1 cellular context compared by ENCODE assay signal in the genomic region with DNA sequence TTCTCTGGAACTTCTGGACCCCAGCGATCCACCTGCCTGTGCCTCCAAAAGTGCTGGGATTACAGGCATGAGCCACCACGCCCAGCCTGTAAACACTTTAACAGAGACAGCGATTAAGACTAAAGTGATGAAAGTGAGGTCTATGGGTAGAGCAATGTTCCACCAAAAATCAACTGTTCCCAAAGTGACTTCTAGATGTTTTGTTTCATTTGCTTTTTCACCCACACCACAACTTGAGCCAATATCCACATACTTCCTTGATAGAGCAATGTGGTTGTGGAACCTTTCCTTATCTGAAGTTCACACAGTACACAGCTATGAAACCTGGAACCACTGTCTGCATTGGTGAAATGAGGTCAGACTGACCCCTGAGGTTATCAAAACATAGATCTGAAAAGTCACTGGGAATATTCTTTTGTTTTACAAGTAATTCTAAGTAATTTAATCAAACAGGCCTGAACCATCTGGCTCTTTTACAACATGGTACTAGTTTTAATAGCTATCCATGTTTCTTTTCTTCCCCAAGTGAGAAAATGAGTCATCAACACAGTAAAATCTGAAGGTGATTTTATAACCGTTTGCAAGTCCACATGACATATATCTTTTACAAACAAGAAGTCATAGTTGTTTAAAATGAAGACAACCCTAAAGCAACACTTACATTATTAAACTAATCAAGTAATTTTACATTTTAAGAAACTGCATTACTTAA.
TF ChIP-seq lines count a peak whose summit lies in the region.

No MANE protein-coding gene starts in this region.

TF ChIP-seq in K562, 482 proteins besides CTCF, POLR2A, EP300 and RAD21 (continued from another document and continues in another):
- TF ChIP-seq RBM34 (IDR thresholded peaks at IDR 0.05; ENCODE audit: borderline replicate concordance, insufficient read depth, low read length) (no peak), CXXC5 (CRISPR knock-in tag; IDR thresholded peaks at IDR 0.05) (peak; percentile 43; the same call in 1 of the 2 replicates), GATAD2B (IDR thresholded peaks at IDR 0.05; ENCODE audit: borderline replicate concordance) (peak; percentile 94; the same call in 1 of the 2 replicates), BDP1 (IDR thresholded peaks at IDR 0.05; ENCODE audit: insufficient read depth, insufficient read length) (no peak), TAL1 (IDR thresholded peaks at IDR 0.05) (peak; percentile 93), ATF6 (CRISPR knock-in tag; IDR thresholded peaks at IDR 0.05) (no peak), ZNF699 (CRISPR knock-in tag; IDR thresholded peaks at IDR 0.05; ENCODE audit: insufficient replicate concordance) (no peak), COPS2 (conservative IDR thresholded peaks at IDR 0.05) (no peak), PTRF (tag; IDR thresholded peaks at IDR 0.05) (no peak), ZNF431 (CRISPR knock-in tag; IDR thresholded peaks at IDR 0.05) (no peak), NCOA6 (IDR thresholded peaks at IDR 0.05) (no peak), FOXA3 (CRISPR knock-in tag; conservative IDR thresholded peaks at IDR 0.05 in 1 of 2, IDR thresholded peaks at IDR 0.05 in 1 of 2) (peak; percentile 64 to 83; a peak in 3 of 4 replicates), FUS (optimal IDR thresholded peaks at IDR 0.05; ENCODE audit: low read depth, low read length) (no peak), STAT5A (IDR thresholded peaks at IDR 0.05; ENCODE audit: borderline replicate concordance, low read length) (peak; percentile 90), ELF4 (CRISPR knock-in tag; IDR thresholded peaks at IDR 0.05) (peak; percentile 90), ETV1 (tag; conservative IDR thresholded peaks at IDR 0.05; ENCODE audit: low read depth) (peak; percentile 62), ZSCAN29 (IDR thresholded peaks at IDR 0.05) (no peak), SMAD1 (IDR thresholded peaks at IDR 0.05; ENCODE audit: low read depth, low read length, partially characterized antibody) (no peak), RFX1 (IDR thresholded peaks at IDR 0.05) (no peak), ZNF395 (CRISPR knock-in tag; IDR thresholded peaks at IDR 0.05) (peak; percentile 79), PRDM10 (IDR thresholded peaks at IDR 0.05; ENCODE audit: partially characterized antibody) (peak; percentile 77), PHF8 (IDR thresholded peaks at IDR 0.05; ENCODE audit: borderline replicate concordance, low read length) (no peak), ZNF551 (CRISPR knock-in tag; IDR thresholded peaks at IDR 0.05) (no peak)
- TF ChIP-seq, protein P1, sequence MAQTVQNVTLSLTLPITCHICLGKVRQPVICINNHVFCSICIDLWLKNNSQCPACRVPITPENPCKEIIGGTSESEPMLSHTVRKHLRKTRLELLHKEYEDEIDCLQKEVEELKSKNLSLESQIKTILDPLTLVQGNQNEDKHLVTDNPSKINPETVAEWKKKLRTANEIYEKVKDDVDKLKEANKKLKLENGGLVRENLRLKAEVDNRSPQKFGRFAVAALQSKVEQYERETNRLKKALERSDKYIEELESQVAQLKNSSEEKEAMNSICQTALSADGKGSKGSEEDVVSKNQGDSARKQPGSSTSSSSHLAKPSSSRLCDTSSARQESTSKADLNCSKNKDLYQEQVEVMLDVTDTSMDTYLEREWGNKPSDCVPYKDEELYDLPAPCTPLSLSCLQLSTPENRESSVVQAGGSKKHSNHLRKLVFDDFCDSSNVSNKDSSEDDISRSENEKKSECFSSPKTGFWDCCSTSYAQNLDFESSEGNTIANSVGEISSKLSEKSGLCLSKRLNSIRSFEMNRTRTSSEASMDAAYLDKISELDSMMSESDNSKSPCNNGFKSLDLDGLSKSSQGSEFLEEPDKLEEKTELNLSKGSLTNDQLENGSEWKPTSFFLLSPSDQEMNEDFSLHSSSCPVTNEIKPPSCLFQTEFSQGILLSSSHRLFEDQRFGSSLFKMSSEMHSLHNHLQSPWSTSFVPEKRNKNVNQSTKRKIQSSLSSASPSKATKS (CRISPR knock-in tag; IDR thresholded peaks at IDR 0.05) = no peak
- TF ChIP-seq, protein P2, sequence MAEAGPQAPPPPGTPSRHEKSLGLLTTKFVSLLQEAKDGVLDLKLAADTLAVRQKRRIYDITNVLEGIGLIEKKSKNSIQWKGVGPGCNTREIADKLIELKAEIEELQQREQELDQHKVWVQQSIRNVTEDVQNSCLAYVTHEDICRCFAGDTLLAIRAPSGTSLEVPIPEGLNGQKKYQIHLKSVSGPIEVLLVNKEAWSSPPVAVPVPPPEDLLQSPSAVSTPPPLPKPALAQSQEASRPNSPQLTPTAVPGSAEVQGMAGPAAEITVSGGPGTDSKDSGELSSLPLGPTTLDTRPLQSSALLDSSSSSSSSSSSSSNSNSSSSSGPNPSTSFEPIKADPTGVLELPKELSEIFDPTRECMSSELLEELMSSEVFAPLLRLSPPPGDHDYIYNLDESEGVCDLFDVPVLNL (CRISPR knock-in tag; IDR thresholded peaks at IDR 0.05; ENCODE audit: low read depth) = no peak
- TF ChIP-seq, protein P3, sequence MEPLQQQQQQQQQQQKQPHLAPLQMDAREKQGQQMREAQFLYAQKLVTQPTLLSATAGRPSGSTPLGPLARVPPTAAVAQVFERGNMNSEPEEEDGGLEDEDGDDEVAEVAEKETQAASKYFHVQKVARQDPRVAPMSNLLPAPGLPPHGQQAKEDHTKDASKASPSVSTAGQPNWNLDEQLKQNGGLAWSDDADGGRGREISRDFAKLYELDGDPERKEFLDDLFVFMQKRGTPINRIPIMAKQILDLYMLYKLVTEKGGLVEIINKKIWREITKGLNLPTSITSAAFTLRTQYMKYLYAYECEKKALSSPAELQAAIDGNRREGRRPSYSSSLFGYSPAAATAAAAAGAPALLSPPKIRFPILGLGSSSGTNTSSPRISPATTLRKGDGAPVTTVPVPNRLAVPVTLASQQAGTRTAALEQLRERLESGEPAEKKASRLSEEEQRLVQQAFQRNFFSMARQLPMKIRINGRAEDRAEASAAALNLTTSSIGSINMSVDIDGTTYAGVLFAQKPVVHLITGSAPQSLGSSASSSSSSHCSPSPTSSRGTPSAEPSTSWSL (CRISPR knock-in tag; IDR thresholded peaks at IDR 0.05; ENCODE audit: borderline replicate concordance) = no peak
- TF ChIP-seq, protein P4, sequence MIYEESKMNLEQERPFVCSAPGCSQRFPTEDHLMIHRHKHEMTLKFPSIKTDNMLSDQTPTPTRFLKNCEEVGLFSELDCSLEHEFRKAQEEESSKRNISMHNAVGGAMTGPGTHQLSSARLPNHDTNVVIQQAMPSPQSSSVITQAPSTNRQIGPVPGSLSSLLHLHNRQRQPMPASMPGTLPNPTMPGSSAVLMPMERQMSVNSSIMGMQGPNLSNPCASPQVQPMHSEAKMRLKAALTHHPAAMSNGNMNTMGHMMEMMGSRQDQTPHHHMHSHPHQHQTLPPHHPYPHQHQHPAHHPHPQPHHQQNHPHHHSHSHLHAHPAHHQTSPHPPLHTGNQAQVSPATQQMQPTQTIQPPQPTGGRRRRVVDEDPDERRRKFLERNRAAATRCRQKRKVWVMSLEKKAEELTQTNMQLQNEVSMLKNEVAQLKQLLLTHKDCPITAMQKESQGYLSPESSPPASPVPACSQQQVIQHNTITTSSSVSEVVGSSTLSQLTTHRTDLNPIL (CRISPR knock-in tag; IDR thresholded peaks at IDR 0.05) = no peak
- TF ChIP-seq, protein P5, sequence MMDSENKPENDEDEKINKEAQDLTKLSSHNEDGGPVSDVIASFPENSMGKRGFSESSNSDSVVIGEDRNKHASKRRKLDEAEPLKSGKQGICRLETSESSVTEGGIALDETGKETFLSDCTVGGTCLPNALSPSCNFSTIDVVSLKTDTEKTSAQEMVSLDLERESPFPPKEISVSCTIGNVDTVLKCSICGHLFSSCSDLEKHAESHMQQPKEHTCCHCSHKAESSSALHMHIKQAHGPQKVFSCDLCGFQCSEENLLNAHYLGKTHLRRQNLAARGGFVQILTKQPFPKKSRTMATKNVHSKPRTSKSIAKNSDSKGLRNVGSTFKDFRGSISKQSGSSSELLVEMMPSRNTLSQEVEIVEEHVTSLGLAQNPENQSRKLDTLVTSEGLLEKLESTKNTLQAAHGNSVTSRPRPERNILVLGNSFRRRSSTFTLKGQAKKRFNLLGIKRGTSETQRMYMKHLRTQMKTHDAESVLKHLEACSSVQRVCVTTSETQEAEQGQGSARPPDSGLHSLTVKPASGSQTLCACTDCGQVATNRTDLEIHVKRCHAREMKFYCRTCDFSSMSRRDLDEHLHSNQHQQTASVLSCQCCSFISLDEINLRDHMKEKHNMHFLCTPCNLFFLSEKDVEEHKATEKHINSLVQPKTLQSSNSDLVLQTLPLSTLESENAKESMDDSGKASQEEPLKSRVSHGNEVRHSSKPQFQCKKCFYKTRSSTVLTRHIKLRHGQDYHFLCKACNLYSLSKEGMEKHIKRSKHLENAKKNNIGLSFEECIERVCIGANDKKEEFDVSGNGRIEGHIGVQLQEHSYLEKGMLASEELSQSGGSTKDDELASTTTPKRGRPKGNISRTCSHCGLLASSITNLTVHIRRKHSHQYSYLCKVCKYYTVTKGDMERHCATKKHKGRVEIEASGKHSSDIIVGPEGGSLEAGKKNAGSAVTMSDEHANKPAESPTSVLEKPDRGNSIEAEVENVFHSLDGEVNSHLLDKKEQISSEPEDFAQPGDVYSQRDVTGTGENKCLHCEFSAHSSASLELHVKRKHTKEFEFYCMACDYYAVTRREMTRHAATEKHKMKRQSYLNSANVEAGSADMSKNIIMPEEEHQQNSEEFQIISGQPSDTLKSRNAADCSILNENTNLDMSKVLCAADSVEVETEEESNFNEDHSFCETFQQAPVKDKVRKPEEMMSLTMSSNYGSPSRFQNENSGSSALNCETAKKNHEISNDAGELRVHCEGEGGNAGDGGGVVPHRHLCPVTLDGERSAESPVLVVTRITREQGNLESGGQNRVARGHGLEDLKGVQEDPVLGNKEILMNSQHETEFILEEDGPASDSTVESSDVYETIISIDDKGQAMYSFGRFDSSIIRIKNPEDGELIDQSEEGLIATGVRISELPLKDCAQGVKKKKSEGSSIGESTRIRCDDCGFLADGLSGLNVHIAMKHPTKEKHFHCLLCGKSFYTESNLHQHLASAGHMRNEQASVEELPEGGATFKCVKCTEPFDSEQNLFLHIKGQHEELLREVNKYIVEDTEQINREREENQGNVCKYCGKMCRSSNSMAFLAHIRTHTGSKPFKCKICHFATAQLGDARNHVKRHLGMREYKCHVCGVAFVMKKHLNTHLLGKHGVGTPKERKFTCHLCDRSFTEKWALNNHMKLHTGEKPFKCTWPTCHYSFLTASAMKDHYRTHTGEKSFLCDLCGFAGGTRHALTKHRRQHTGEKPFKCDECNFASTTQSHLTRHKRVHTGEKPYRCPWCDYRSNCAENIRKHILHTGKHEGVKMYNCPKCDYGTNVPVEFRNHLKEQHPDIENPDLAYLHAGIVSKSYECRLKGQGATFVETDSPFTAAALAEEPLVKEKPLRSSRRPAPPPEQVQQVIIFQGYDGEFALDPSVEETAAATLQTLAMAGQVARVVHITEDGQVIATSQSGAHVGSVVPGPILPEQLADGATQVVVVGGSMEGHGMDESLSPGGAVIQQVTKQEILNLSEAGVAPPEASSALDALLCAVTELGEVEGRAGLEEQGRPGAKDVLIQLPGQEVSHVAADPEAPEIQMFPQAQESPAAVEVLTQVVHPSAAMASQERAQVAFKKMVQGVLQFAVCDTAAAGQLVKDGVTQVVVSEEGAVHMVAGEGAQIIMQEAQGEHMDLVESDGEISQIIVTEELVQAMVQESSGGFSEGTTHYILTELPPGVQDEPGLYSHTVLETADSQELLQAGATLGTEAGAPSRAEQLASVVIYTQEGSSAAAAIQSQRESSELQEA (IDR thresholded peaks at IDR 0.05; ENCODE audit: low read depth) = no peak
